26 cellular contexts compared by ENCODE assay signal in the genomic region with DNA sequence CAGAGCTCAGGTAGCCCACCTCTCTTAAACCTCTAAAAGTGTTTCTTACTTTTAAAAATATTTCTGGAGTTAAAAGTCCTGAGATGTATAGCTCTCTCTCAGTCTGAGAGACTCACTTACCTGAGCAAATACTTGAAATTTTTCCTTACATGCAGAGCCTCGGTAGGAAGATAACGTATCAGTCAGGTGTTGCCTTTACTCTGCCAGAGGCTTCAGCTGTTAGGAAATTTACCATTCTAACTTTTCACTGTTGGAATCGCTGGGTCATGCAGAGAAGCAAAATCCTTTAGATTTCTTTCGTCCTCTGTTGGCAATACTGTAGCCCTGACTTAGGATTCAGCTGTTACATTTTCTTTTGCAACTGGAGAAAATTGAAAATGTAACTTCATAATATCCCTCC. TPM values are rescaled to one million over a fixed set of nuclear protein-coding genes. Genes with fewer than 3 reads are reported as not detected.
"Had no signal": no experiment of that assay in that cellular context is flagged by ENCODE, and none has a peak within 500 bp of the region (broad histone marks: within the 10 kb centered on the region; RNA-seq: fewer than 3 reads in every experiment).

No MANE protein-coding gene starts in this region.

- H3K9me3 ChIP-seq: breast epithelium, gastrocnemius medialis, transverse colon, vagina had no signal

- H3K4me3 Mint-ChIP-seq: activated naive CD8-positive, alpha-beta T cell treated with anti-CD3 and anti-CD28 coated beads for 36 hours; activated T-cell treated with anti-CD3 and anti-CD28 coated beads, Interleukin-2, amount 50 U/mL, for 4 hours; central memory CD8-positive, alpha-beta T cell; natural killer cell; stimulated activated memory B cell treated with anti-CD40 and anti-IgM and Interleukin-4, amounts not matched to agents 10 μg/mL and 1 μg/mL and 100 μg/mL, for 72 hours had no signal

- H3K4me1 Mint-ChIP-seq: activated naive CD8-positive, alpha-beta T cell treated with anti-CD3 and anti-CD28 coated beads for 36 hours; central memory CD8-positive, alpha-beta T cell; natural killer cell; stimulated activated memory B cell treated with anti-CD40 and anti-IgM and Interleukin-4, amounts not matched to agents 10 μg/mL and 1 μg/mL and 100 μg/mL, for 72 hours had no signal

- H3K27me3 ChIP-seq: breast epithelium, gastrocnemius medialis, transverse colon, vagina had no signal

- H3K4me3 ChIP-seq: gastrocnemius medialis, lung, transverse colon, vagina had no signal

- H3K27ac Mint-ChIP-seq: activated naive CD8-positive, alpha-beta T cell treated with anti-CD3 and anti-CD28 coated beads for 36 hours; natural killer cell; stimulated activated memory B cell treated with anti-CD40 and anti-IgM and Interleukin-4, amounts not matched to agents 10 μg/mL and 1 μg/mL and 100 μg/mL, for 72 hours had no signal

- ATAC-seq: activated T-cell treated with anti-CD3 and anti-CD28 coated beads, Interleukin-2, amount 50 U/mL, for 4 hours; esophagus mucosa; left lobe of liver; natural killer cell; sciatic nerve; stimulated activated memory B cell treated with anti-CD40 and anti-IgM and Interleukin-4, amounts not matched to agents 10 μg/mL and 1 μg/mL and 100 μg/mL, for 72 hours had no signal

- H3K4me1 ChIP-seq: breast epithelium, vagina had no signal

- H3K9me3 Mint-ChIP-seq: activated naive CD8-positive, alpha-beta T cell treated with anti-CD3 and anti-CD28 coated beads for 36 hours; activated T-cell treated with anti-CD3 and anti-CD28 coated beads, Interleukin-2, amount 50 U/mL, for 4 hours; central memory CD8-positive, alpha-beta T cell; stimulated activated memory B cell treated with anti-CD40 and anti-IgM and Interleukin-4, amounts not matched to agents 10 μg/mL and 1 μg/mL and 100 μg/mL, for 72 hours had no signal

- H3K36me3 Mint-ChIP-seq: activated naive CD8-positive, alpha-beta T cell treated with anti-CD3 and anti-CD28 coated beads for 36 hours; natural killer cell; stimulated activated memory B cell treated with anti-CD40 and anti-IgM and Interleukin-4, amounts not matched to agents 10 μg/mL and 1 μg/mL and 100 μg/mL, for 72 hours had no signal

- H3K27me3 Mint-ChIP-seq: activated naive CD8-positive, alpha-beta T cell treated with anti-CD3 and anti-CD28 coated beads for 36 hours; central memory CD8-positive, alpha-beta T cell; stimulated activated memory B cell treated with anti-CD40 and anti-IgM and Interleukin-4, amounts not matched to agents 10 μg/mL and 1 μg/mL and 100 μg/mL, for 72 hours had no signal

- DNase-seq: activated CD8-positive, alpha-beta memory T cell treated with anti-CD3 and anti-CD28 coated beads for 24 hours; activated CD8-positive, alpha-beta memory T cell treated with anti-CD3 and anti-CD28 coated beads, Interleukin-2, amount 50 U/mL, for 4 hours; activated naive CD4-positive, alpha-beta T cell treated with Interleukin-2 at 50 U/mL for 16 hours; activated naive CD8-positive, alpha-beta T cell treated with anti-CD3 and anti-CD28 coated beads for 36 hours; activated T-cell treated with anti-CD3 and anti-CD28 coated beads, Interleukin-2, amount 50 U/mL, for 4 hours; effector memory CD4-positive, alpha-beta T cell; gastrocnemius medialis; head of caudate nucleus; natural killer cell; nucleus accumbens; posterior cingulate gyrus; small intestine; T-helper 9 cell; transverse colon had no signal

- H3K27ac ChIP-seq: breast epithelium, gastrocnemius medialis, transverse colon, vagina had no signal

- H3K36me3 ChIP-seq: breast epithelium, gastrocnemius medialis, transverse colon, vagina had no signal

RNA-seq across cellular contexts. Expression of a gene that starts 20.1 kb away (rescaled TPM):
- total RNA-seq: activated naive CD8-positive, alpha-beta T cell treated with anti-CD3 and anti-CD28 coated beads for 36 hours; activated T-cell treated with anti-CD3 and anti-CD28 coated beads, Interleukin-2, amount 50 U/mL, for 4 hours; dermis microvascular lymphatic vessel endothelial cell; endothelial cell of umbilical vein; esophagus mucosa; natural killer cell; T-helper 1 cell treated with Interleukin-12 subunit alpha and Interleukin-12 subunit beta and Interleukin-4 antibody, amounts not matched to agents 30 ng/mL and 1 ng/mL, for 36 hours; vagina had no signal
- polyA plus RNA-seq: keratinocyte had no signal
